In genomic region chr7:90984692-90985091, GRCh38 we compare ENCODE assay signal across 20 cellular contexts.
"Had no signal": no experiment of that assay in that cellular context is flagged by ENCODE, and none has a peak within 500 bp of the region (broad histone marks: within the 10 kb centered on the region; RNA-seq: fewer than 3 reads in every experiment).

No MANE protein-coding gene starts in this region.

- DNase-seq: Karpas-422, KG1, MG63, NCI-H1092, NCI-H1105 treated with DMSO at 0.1 percent for 48 hours, NCI-H1417 treated with DMSO at 0.1 percent for 48 hours, NCI-H146, NCI-H1694 treated with DMSO at 0.1 percent for 48 hours, NCI-H1930, NCI-H2107, NCI-H2227 treated with DMSO at 0.1 percent for 48 hours, NCI-H524 treated with DMSO at 0.1 percent for 48 hours, NCI-H69, NCI-H774, SHP77 treated with DMSO at 0.1 percent for 48 hours, SJCRH30, T-helper 1 cell had no signal

- H3K9me3 ChIP-seq: MG63 had no signal

- H3K4me3 ChIP-seq: MG63, SJCRH30 had no signal

- H3K27me3 ChIP-seq: MG63, SJCRH30 had no signal

- H3K36me3 ChIP-seq: MG63 had no signal

- H3K27ac ChIP-seq: SJCRH30 had no signal

- ATAC-seq: Panc1, Right ventricle myocardium inferior, SK-N-SH treated with all-trans-retinoic acid at 6 μM for 48 hours had no signal
